6 cellular contexts compared by ENCODE assay signal in the genomic region with DNA sequence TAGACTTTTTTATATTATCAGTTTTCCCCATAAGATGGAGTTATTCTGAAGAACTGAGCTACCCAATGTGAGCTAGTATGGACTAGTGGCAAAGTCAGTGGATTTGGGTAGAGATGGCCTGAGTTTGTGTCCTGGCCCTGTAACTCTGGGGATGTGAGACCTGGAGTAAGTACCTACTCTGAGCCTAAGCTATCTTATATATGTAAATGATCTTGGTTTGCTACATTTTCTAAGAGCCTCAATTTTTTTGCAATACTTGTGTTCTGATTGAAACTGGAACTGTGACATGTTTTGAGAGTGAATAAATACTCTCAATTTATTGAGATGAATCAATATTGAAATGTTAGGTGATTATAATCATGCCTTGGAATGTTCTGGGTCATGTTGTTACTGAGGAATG.
"Had no signal": no experiment of that assay in that cellular context is flagged by ENCODE, and none has a peak within 500 bp of the region (broad histone marks: within the 10 kb centered on the region; RNA-seq: fewer than 3 reads in every experiment).

No MANE protein-coding gene starts in this region.

- ATAC-seq: HCT116 had no signal

- DNase-seq: GM23248, GOT3, H7, HFFc6, IMR-90 had no signal

- H3K9me3 Mint-ChIP-seq: HFFc6 had no signal

- H3K27ac Mint-ChIP-seq: HFFc6 had no signal

- H3K4me3 Mint-ChIP-seq: HFFc6 had no signal
